Comparison of ENCODE assay signal across 23 cellular contexts in genomic region chr6:153085239-153085638, GRCh38. TPM values are rescaled to one million over a fixed set of nuclear protein-coding genes. Genes with fewer than 3 reads are reported as not detected.
DNase-seq lines count a peak whose midpoint lies in the region; TF ChIP-seq lines count a peak whose summit lies in the region.
"Had no signal": no experiment of that assay in that cellular context is flagged by ENCODE, and none has a peak within 500 bp of the region (broad histone marks: within the 10 kb centered on the region; RNA-seq: fewer than 3 reads in every experiment).

No MANE protein-coding gene starts in this region.

- TF ChIP-seq POLR2A in adrenal gland (IDR thresholded peaks at IDR 0.05), result no peak

- H3K9me3 ChIP-seq in colonic mucosa (no peaks in the 10 kb centered on the region), adrenal gland (replicated peaks in 1 of 3) (no peaks in the 10 kb centered on the region)
- H3K9me3 ChIP-seq: BLaER1 treated with 17β-estradiol and CSF1 and Interleukin-3, amounts not matched to agents 10 nM and 100 nM; Caco-2; SJCRH30 had no signal

- H3K9ac ChIP-seq in colonic mucosa (ENCODE audit: low read depth in 2 of 2, low read length in 2 of 2), result no peak overlapping the region
- H3K9ac ChIP-seq: BLaER1 treated with 17β-estradiol and CSF1 and Interleukin-3, amounts not matched to agents 10 nM and 100 nM had no signal

- H3K4me3 ChIP-seq in colonic mucosa, result no peak overlapping the region
- H3K4me3 ChIP-seq in adrenal gland, result no peak overlapping the region
- H3K4me3 ChIP-seq: BLaER1 treated with 17β-estradiol and CSF1 and Interleukin-3, amounts not matched to agents 10 nM and 100 nM; SJCRH30 had no signal

- 63 to 66% (median 64%) methylated on average over 5 of the region's 5 CpGs for WGBS in adrenal gland, 4 donors

- no peaks in the 10 kb centered on the region for H3K27me3 ChIP-seq in colonic mucosa
- no peaks in the 10 kb centered on the region for H3K27me3 ChIP-seq in adrenal gland
- H3K27me3 ChIP-seq: BLaER1 treated with 17β-estradiol and CSF1 and Interleukin-3, amounts not matched to agents 10 nM and 100 nM; SJCRH30 had no signal

- intact Hi-C loops in colonic mucosa (cut with DNase I), result no loop called here
- intact Hi-C loops in adrenal gland (cut with DNase I), result no loop called here

- TF ChIP-seq CTCF in colonic mucosa (IDR thresholded peaks at IDR 0.05) (no peak), adrenal gland (IDR thresholded peaks at IDR 0.05) (no peak)

- H3K27ac ChIP-seq in colonic mucosa, result no peak overlapping the region
- no peak overlapping the region for H3K27ac ChIP-seq in adrenal gland
- H3K27ac ChIP-seq: BLaER1 treated with 17β-estradiol and CSF1 and Interleukin-3, amounts not matched to agents 10 nM and 100 nM; HL-60 had no signal

- DNase-seq in LHCN-M2 (ENCODE audit: low read depth) (peak; percentile 27), colonic mucosa (peak; percentile 35), lung microvascular endothelial cell (ENCODE audit: low read depth in 2 of 2) (peak; percentile 36 to 61), T-helper 1 cell (no peak), globus pallidus (ENCODE audit: low spot score) (no peak), adrenal gland (no peak)
- DNase-seq in activated CD8-positive, alpha-beta memory T cell treated with anti-CD3 and anti-CD28 coated beads for 24 hours, result no peak
- DNase-seq: ACHN; Caco-2; CD4-positive, alpha-beta memory T cell; DMS 273 treated with DMSO at 0.1 percent for 48 hours; DND-41; H7; KG1; NCI-H1105; NCI-H2029 treated with DMSO at 0.1 percent for 48 hours; NCI-H226; NCI-H510A treated with DMSO at 0.1 percent for 48 hours; NCI-H774; NK-92 treated with Interleukin-12 subunit alpha and Interleukin-12 subunit beta, amount 100 ng/mL, for 24 hours had no signal

- H3K36me3 ChIP-seq in colonic mucosa (no peaks in the 10 kb centered on the region), adrenal gland (replicated peaks in 1 of 2) (no peaks in the 10 kb centered on the region)
- H3K36me3 ChIP-seq: BLaER1 treated with 17β-estradiol and CSF1 and Interleukin-3, amounts not matched to agents 10 nM and 100 nM had no signal

- H3K4me1 ChIP-seq in colonic mucosa (no peaks in the 10 kb centered on the region), adrenal gland (replicated peaks in 1 of 2) (no peaks in the 10 kb centered on the region)
- H3K4me1 ChIP-seq: Caco-2 had no signal

RNA-seq across cellular contexts. Expression of gene RGS17, which starts 45.8 kb away (rescaled TPM):
- total RNA-seq in LHCN-M2 (2014; rRNA removed) (33.6 and 39.4 TPM in 2 replicates), colonic mucosa (under 1 TPM; 0.25 to 0.53 TPM), lung microvascular endothelial cell (2.8 and 4.1 TPM in 2 replicates), adrenal gland (under 1 TPM in 3 of 8 donors, not detected in 5; under 0.01 to 0.39 (median 0.04) TPM)
- 1.2 TPM for polyA plus RNA-seq in LHCN-M2 (2012)
- polyA plus RNA-seq in adrenal gland, result under 1 TPM; 0.10 to 0.29 (median 0.16) TPM
- total RNA-seq: Caco-2; CD4-positive, alpha-beta memory T cell had no signal
- polyA plus RNA-seq: CD4-positive, alpha-beta memory T cell had no signal

Comparison
In these comparisons a context has a peak if more than half of its experiments do, and no peak if none do; other contexts are left out.
1. DNase-seq: peak in LHCN-M2 (single experiment), colonic mucosa (single experiment) and lung microvascular endothelial cell (2 of 2); none in T-helper 1 cell (0 of 5), activated CD8-positive, alpha-beta memory T cell treated with anti-CD3 and anti-CD28 coated beads for 24 hours (single experiment), globus pallidus (single experiment) and adrenal gland (0 of 7).